ENCODE assay signal across 15 cellular contexts in the genomic region with DNA sequence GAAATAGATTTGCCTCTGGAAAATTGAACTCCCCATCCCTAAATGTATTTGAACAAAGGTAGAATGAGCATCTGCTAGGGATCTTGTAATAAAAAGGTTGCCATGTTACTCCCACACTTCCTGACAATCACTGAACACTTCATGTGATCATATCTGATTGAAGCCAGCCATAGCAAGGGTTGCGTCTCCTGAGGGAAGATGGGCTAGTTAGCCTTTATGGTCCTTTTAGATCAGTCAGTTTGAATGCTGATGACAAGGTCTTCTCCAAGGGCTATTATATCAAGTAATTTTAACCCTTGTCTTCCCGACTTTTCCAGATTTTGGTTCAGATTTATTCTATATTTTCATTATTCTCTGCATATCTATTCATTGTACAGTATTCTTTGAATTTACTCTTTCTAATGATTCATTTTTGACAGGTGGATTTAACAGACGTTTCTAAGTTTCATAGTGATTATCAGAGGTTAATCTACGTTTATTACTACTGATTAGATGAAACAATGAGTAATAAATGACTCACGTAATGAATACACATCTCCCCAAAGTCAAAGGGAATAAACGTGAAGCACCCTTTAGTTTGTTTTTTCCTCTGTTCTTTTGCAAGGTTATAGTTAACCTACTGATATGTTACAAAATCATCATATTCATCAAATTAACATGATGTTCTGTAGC. TPM values are rescaled to one million over a fixed set of nuclear protein-coding genes. Genes with fewer than 3 reads are reported as not detected.
A peak's percentile ranks its signal among the peaks of the same experiment; 100 is the strongest.
DNase-seq lines count a peak whose midpoint lies in the region; ATAC-seq and TF ChIP-seq lines count a peak whose summit lies in the region.
"Had no signal": no experiment of that assay in that cellular context is flagged by ENCODE, and none has a peak within 500 bp of the region (broad histone marks: within the 10 kb centered on the region; RNA-seq: fewer than 3 reads in every experiment).

No MANE protein-coding gene starts in this region.

- no peaks in the 10 kb centered on the region for H3K27me3 Mint-ChIP-seq in activated T-cell treated with anti-CD3 and anti-CD28 coated beads, Interleukin-2, amount 50 U/mL, for 24 hours
- no peaks in the 10 kb centered on the region for H3K27me3 Mint-ChIP-seq in progenitor cell of endocrine pancreas
- H3K27me3 Mint-ChIP-seq: activated CD8-positive, alpha-beta memory T cell treated with anti-CD3 and anti-CD28 coated beads, Interleukin-2, amount 10 ng/mL, durations not matched to agents 7 days and 5 days had no signal

- H3K4me2 ChIP-seq in KMS-11 = peak overlapping the region; percentile 17; the same call in 1 of the 2 replicates

- in situ Hi-C loops in G401 (cut with HindIII; ENCODE audit: low sequenced_read_pairs) = no loop called here

- H3K4me3 ChIP-seq in KMS-11 (IDR thresholded peaks at IDR 0.05; ENCODE audit: insufficient read depth, low read depth, low read length) = no peak overlapping the region
- no peak overlapping the region for H3K4me3 ChIP-seq in neutrophil (ENCODE audit: low read depth in 1 of 2, low read length in 1 of 2)
- H3K4me3 ChIP-seq: adrenal gland, esophagus muscularis mucosa, tibial artery had no signal

- no peak for TF ChIP-seq CTCF in KMS-11 (conservative IDR thresholded peaks at IDR 0.05; ENCODE audit: low read depth, low read length)
- no peak for TF ChIP-seq CTCF in neutrophil (IDR thresholded peaks at IDR 0.05)
- TF ChIP-seq CTCF in progenitor cell of endocrine pancreas (IDR thresholded peaks at IDR 0.05; ENCODE audit: unreplicated experiment) = no peak

- H2AFZ ChIP-seq in KMS-11 (ENCODE audit: low read depth) = no peak overlapping the region

- H3K36me3 Mint-ChIP-seq in activated T-cell treated with anti-CD3 and anti-CD28 coated beads, Interleukin-2, amount 50 U/mL, for 24 hours (ENCODE audit: low read depth) = peaks cover 74% of the 10 kb centered on the region
- peaks cover 1% of the 10 kb centered on the region for H3K36me3 Mint-ChIP-seq in progenitor cell of endocrine pancreas (ENCODE audit: insufficient read depth)

- no peaks in the 10 kb centered on the region for H3K9me3 Mint-ChIP-seq in activated T-cell treated with anti-CD3 and anti-CD28 coated beads, Interleukin-2, amount 50 U/mL, for 24 hours
- H3K9me3 Mint-ChIP-seq in progenitor cell of endocrine pancreas (ENCODE audit: low read depth) = no peaks in the 10 kb centered on the region

- H3K4me1 Mint-ChIP-seq in activated T-cell treated with anti-CD3 and anti-CD28 coated beads, Interleukin-2, amount 50 U/mL, for 24 hours (ENCODE audit: low read depth) = peaks cover 45% of the 10 kb centered on the region
- H3K4me1 Mint-ChIP-seq in progenitor cell of endocrine pancreas (ENCODE audit: low read depth) = peaks cover 6% of the 10 kb centered on the region

- no peak for DNase-seq in activated T-cell treated with anti-CD3 and anti-CD28 coated beads, Interleukin-2, amount 50 U/mL, for 24 hours
- no peak for DNase-seq in activated T-cell treated with anti-CD3 and anti-CD28 coated beads for 4 hours
- DNase-seq in progenitor cell of endocrine pancreas (ENCODE audit: low spot score, unreplicated experiment) = no peak
- no peak for DNase-seq in G401 (ENCODE audit: low spot score)
- DNase-seq: activated CD8-positive, alpha-beta memory T cell treated with anti-CD3 and anti-CD28 coated beads, Interleukin-2, amount 10 ng/mL, durations not matched to agents 7 days and 5 days; adrenal gland; left cardiac atrium; NCI-H2171; stimulated activated CD4-positive, alpha-beta T cell treated with anti-CD3 and anti-CD28 coated beads, Interleukin-15, amount 100 ng/mL, for 24 hours; tibial artery had no signal

- peaks cover 18% of the 10 kb centered on the region for H3K4me1 ChIP-seq in KMS-11 (ENCODE audit: low read depth, poor library complexity, severe bottlenecking)
- peaks cover 50 to 51% of the 10 kb centered on the region in 2 experiments for H3K4me1 ChIP-seq in neutrophil (ENCODE audit: control insufficient read depth in 1 of 2, insufficient read depth in 1 of 2, low read depth in 1 of 2, low read length in 1 of 2)
- H3K4me1 ChIP-seq: tibial artery had no signal

- H3K27me3 ChIP-seq in KMS-11 (ENCODE audit: insufficient read depth, low read depth) = no peaks in the 10 kb centered on the region
- no peaks in the 10 kb centered on the region for H3K27me3 ChIP-seq in neutrophil
- H3K27me3 ChIP-seq: adrenal gland, esophagus muscularis mucosa, tibial artery had no signal

- H3K9me3 ChIP-seq in neutrophil = no peaks in the 10 kb centered on the region
- H3K9me3 ChIP-seq: adrenal gland, esophagus muscularis mucosa, tibial artery had no signal

- no peak overlapping the region for H3K4me3 Mint-ChIP-seq in activated T-cell treated with anti-CD3 and anti-CD28 coated beads, Interleukin-2, amount 50 U/mL, for 24 hours
- H3K4me3 Mint-ChIP-seq in progenitor cell of endocrine pancreas (ENCODE audit: low read depth) = no peak overlapping the region
- H3K4me3 Mint-ChIP-seq: activated CD8-positive, alpha-beta memory T cell treated with anti-CD3 and anti-CD28 coated beads, Interleukin-2, amount 10 ng/mL, durations not matched to agents 7 days and 5 days had no signal

- ATAC-seq in GM18870 (IDR thresholded peaks at IDR 0.05; ENCODE audit: unreplicated experiment) = peak; percentile 33
- ATAC-seq in GM21717 (IDR thresholded peaks at IDR 0.05; ENCODE audit: unreplicated experiment) = no peak
- ATAC-seq: activated CD8-positive, alpha-beta memory T cell treated with anti-CD3 and anti-CD28 coated beads, Interleukin-2, amount 10 ng/mL, durations not matched to agents 7 days and 5 days; left cardiac atrium had no signal

- no peaks in the 10 kb centered on the region for H4K20me1 ChIP-seq in KMS-11 (ENCODE audit: insufficient read depth)

- H3K79me2 ChIP-seq in KMS-11 (ENCODE audit: insufficient read depth, low read depth) = no peaks in the 10 kb centered on the region

- H3K36me3 ChIP-seq in KMS-11 (ENCODE audit: insufficient read depth) (no peaks in the 10 kb centered on the region), neutrophil (peaks cover 69% of the 10 kb centered on the region)

- peak overlapping the region; percentile 69 for H3K27ac Mint-ChIP-seq in activated T-cell treated with anti-CD3 and anti-CD28 coated beads, Interleukin-2, amount 50 U/mL, for 24 hours
- H3K27ac Mint-ChIP-seq in progenitor cell of endocrine pancreas = no peak overlapping the region
- H3K27ac Mint-ChIP-seq: activated CD8-positive, alpha-beta memory T cell treated with anti-CD3 and anti-CD28 coated beads, Interleukin-2, amount 10 ng/mL, durations not matched to agents 7 days and 5 days had no signal

- no peak overlapping the region for H3K9ac ChIP-seq in KMS-11

- H3K27ac ChIP-seq in KMS-11 = no peak overlapping the region
- H3K27ac ChIP-seq in neutrophil = peak overlapping the region; percentile 66
- H3K27ac ChIP-seq: esophagus muscularis mucosa, tibial artery had no signal

RNA-seq across cellular contexts. Expression of gene CSGALNACT2, which starts 28.1 kb away (rescaled TPM):
- total RNA-seq in progenitor cell of endocrine pancreas = 8.9 and 9.3 TPM in 2 replicates
- 4.3 and 9.2 TPM in 2 replicates for total RNA-seq in G401 (2014; rRNA removed; shearing (Covaris generic))
